In the genomic region with DNA sequence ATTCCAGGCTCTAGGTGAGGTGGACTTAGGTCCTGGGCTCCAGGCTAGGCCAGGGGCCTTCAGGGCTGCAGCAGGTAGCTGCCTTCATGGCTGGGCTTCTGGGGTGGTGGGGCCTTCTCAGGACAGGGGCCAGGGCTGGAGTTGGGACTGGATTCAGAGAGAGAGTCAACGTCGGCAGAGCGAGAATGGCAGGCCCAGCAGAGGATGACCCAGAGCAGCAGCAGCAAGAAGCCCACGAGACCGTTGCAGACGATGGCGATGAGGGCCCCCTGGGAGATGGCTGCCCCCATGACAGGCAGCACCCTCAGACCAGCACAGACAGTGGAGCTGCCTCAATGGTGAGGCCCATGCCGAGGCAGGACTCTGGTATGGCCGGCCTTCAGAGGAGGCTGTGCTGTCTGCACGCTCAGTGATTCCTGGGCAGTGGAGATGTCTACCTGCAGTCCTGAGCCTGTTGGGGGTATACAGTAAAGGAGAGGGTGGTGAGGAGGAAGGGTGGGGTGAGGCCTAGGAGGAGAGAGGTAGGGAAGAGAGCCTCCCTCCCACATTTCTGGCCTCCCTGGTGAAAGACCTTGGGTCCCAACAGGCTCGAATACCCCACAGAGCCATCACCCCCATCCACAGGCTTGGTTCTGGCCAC, we compare ENCODE assay signal across 26 cellular contexts. TPM values are rescaled to one million over a fixed set of nuclear protein-coding genes. Genes with fewer than 3 reads are reported as not detected.
A peak's percentile ranks its signal among the peaks of the same experiment; 100 is the strongest.
DNase-seq lines count a peak whose midpoint lies in the region; ATAC-seq and TF ChIP-seq lines count a peak whose summit lies in the region.
"Had no signal": no experiment of that assay in that cellular context is flagged by ENCODE, and none has a peak within 500 bp of the region (broad histone marks: within the 10 kb centered on the region; RNA-seq: fewer than 3 reads in every experiment).

No MANE protein-coding gene starts in this region.

- TF ChIP-seq CTCF in HCT116 (IDR thresholded peaks at IDR 0.05 in 2 of 3, conservative IDR thresholded peaks at IDR 0.05 in 1 of 3; ENCODE audit: borderline replicate concordance in 1 of 3, insufficient read depth in 1 of 3, low read depth in 2 of 3, low read length in 2 of 3) (no peak), dorsolateral prefrontal cortex (IDR thresholded peaks at IDR 0.05 in 54 of 56, conservative IDR thresholded peaks at IDR 0.05 in 2 of 56; ENCODE audit: low read depth in 1 of 56, partially characterized antibody in 56 of 56) (no peak), nephron (IDR thresholded peaks at IDR 0.05; ENCODE audit: unreplicated experiment in 3 of 3) (no peak)

- H3K4me2 ChIP-seq in BLaER1 treated with 17β-estradiol and CSF1 and Interleukin-3, amounts not matched to agents 10 nM and 100 nM, result peak overlapping the region; percentile 38 to 93 (median 86); a peak in 18 of 22 replicates
- H3K4me2 ChIP-seq in HCT116 (ENCODE audit: low read length), result peak overlapping the region; percentile 94; the same call in 1 of the 2 replicates

- POLR2A ChIA-PET in HCT116 (lab: Charles Lee), result no interaction called here

- H3K27me3 Mint-ChIP-seq in nephron (ENCODE audit: low read depth), result peaks cover 43% of the 10 kb centered on the region

- H3K9ac ChIP-seq in BLaER1 treated with 17β-estradiol and CSF1 and Interleukin-3, amounts not matched to agents 10 nM and 100 nM, result 0 out of 22 replicates have a peak overlapping the region, but pooled peaks of 1 of the 11 experiments have one; percentile 50
- H3K9ac ChIP-seq in HCT116 (ENCODE audit: low read length), result no peak overlapping the region

- H3K27me3 ChIP-seq in BLaER1 treated with 17β-estradiol and CSF1 and Interleukin-3, amounts not matched to agents 10 nM and 100 nM, result peaks cover 5 to 23% (median 12%) of the 10 kb centered on the region in 11 experiments; a peak in 15 of 22 replicates
- peaks cover 10% of the 10 kb centered on the region; the same call in 1 of the 2 replicates for H3K27me3 ChIP-seq in HCT116 (ENCODE audit: insufficient read depth, low read length)
- H3K27me3 ChIP-seq in dorsolateral prefrontal cortex, result no peaks in the 10 kb centered on the region
- H3K27me3 ChIP-seq in H7 (ENCODE audit: control insufficient read depth, insufficient read depth, low read length), result peaks cover 15% of the 10 kb centered on the region
- H3K27me3 ChIP-seq: body of pancreas, colonic mucosa had no signal

- H4K20me1 ChIP-seq in BLaER1 treated with 17β-estradiol and CSF1 and Interleukin-3, amounts not matched to agents 10 nM and 100 nM, result peaks cover 0 to 15% (median 0%) of the 10 kb centered on the region in 11 experiments; a peak in 6 of 22 replicates
- H4K20me1 ChIP-seq in HCT116 (ENCODE audit: insufficient read depth), result no peaks in the 10 kb centered on the region

- RAD21 ChIA-PET in HCT116 (lab: Charles Lee; ENCODE audit: low non-redundant PET in 1 of 2, low total read pairs in 2 of 2, uncharacterized antibody in 2 of 2, unreplicated experiment in 2 of 2), result no interaction called here

- TF ChIP-seq POLR2A in HCT116 (IDR thresholded peaks at IDR 0.05; ENCODE audit: borderline replicate concordance, extremely low read depth, insufficient read depth, insufficient read length), result no peak

- no peaks in the 10 kb centered on the region for H3K36me3 Mint-ChIP-seq in nephron (ENCODE audit: low read depth)
- H3K36me3 Mint-ChIP-seq: CD4-positive, alpha-beta memory T cell; stimulated activated memory B cell treated with anti-CD40 and anti-IgM and Interleukin-4, amounts not matched to agents 10 μg/mL and 1 μg/mL and 100 μg/mL, for 72 hours had no signal

- DNase-seq in HCT116 (ENCODE audit: low read depth, low spot score) (no peak), dorsolateral prefrontal cortex (no peak), H7 (no peak), hypothalamus (lab: John Stamatoyannopoulos, UW) (no peak)
- DNase-seq: activated CD4-positive, alpha-beta T cell treated with anti-CD3 and anti-CD28 coated beads, Interleukin-2, amount 10 ng/mL, durations not matched to agents 7 days and 5 days; activated naive CD8-positive, alpha-beta T cell treated with anti-CD3 and anti-CD28 coated beads, Interleukin-2, amount 50 U/mL, for 24 hours; colonic mucosa; GDM1; left colon; NCI-H1092; NCI-H1930; NCI-H69; psoas muscle; stimulated activated CD4-positive, alpha-beta T cell treated with anti-CD3 and anti-CD28 coated beads, Interleukin-2, amount 100 ng/mL, for 24 hours had no signal

- no peaks in the 10 kb centered on the region for H3K79me2 ChIP-seq in HCT116 (ENCODE audit: insufficient read depth, low read length)

- H3K4me1 Mint-ChIP-seq in nephron, result peaks cover 18% of the 10 kb centered on the region

- H3K9me3 Mint-ChIP-seq in nephron, result no peaks in the 10 kb centered on the region
- H3K9me3 Mint-ChIP-seq: activated CD4-positive, alpha-beta T cell treated with anti-CD3 and anti-CD28 coated beads, Interleukin-2, amount 10 ng/mL, durations not matched to agents 7 days and 5 days; activated naive CD8-positive, alpha-beta T cell treated with anti-CD3 and anti-CD28 coated beads, Interleukin-2, amount 50 U/mL, for 24 hours; activated T-helper 17 cell treated with anti-CD3 and anti-CD28 coated beads, Interleukin-2, amount 50 U/mL, for 72 hours; CD4-positive, alpha-beta memory T cell; stimulated activated memory B cell treated with anti-CD40 and anti-IgM and Interleukin-4, amounts not matched to agents 10 μg/mL and 1 μg/mL and 100 μg/mL, for 72 hours had no signal

- no peak overlapping the region for H3K27ac Mint-ChIP-seq in nephron
- H3K27ac Mint-ChIP-seq: activated CD4-positive, alpha-beta T cell treated with anti-CD3 and anti-CD28 coated beads, Interleukin-2, amount 10 ng/mL, durations not matched to agents 7 days and 5 days; stimulated activated memory B cell treated with anti-CD40 and anti-IgM and Interleukin-4, amounts not matched to agents 10 μg/mL and 1 μg/mL and 100 μg/mL, for 72 hours had no signal

- no peak overlapping the region; a peak in 1 of 20 replicates for H3K4me3 ChIP-seq in BLaER1 treated with 17β-estradiol and CSF1 and Interleukin-3, amounts not matched to agents 10 nM and 100 nM
- H3K4me3 ChIP-seq in HCT116 (replicated peaks in 1 of 2; ENCODE audit: low read depth in 1 of 2, low read length in 2 of 2) (no peak overlapping the region), dorsolateral prefrontal cortex (peak overlapping the region in 55 of 59 donors; percentile 41 to 79 (median 70)), H7 (ENCODE audit: insufficient read depth, low read depth, low read length) (no peak overlapping the region)
- H3K4me3 ChIP-seq: body of pancreas, colonic mucosa had no signal

- no peaks in the 10 kb centered on the region for H3K36me3 ChIP-seq in BLaER1 treated with 17β-estradiol and CSF1 and Interleukin-3, amounts not matched to agents 10 nM and 100 nM
- H3K36me3 ChIP-seq in HCT116 (ENCODE audit: control insufficient read depth in 1 of 2, insufficient read depth in 2 of 2, low read length in 2 of 2) (no peaks in the 10 kb centered on the region), H7 (replicated peaks; ENCODE audit: control insufficient read depth, insufficient read depth, low read length) (no peaks in the 10 kb centered on the region)
- H3K36me3 ChIP-seq: colonic mucosa, neutrophil had no signal

- no peak for ATAC-seq in HCT116
- ATAC-seq in HG02678 (IDR thresholded peaks at IDR 0.05; ENCODE audit: unreplicated experiment), result no peak
- ATAC-seq in GM21737 (IDR thresholded peaks at IDR 0.05; ENCODE audit: unreplicated experiment), result no peak
- ATAC-seq: activated naive CD8-positive, alpha-beta T cell treated with anti-CD3 and anti-CD28 coated beads, Interleukin-2, amount 50 U/mL, for 24 hours; activated T-helper 17 cell treated with anti-CD3 and anti-CD28 coated beads, Interleukin-2, amount 50 U/mL, for 72 hours; body of pancreas; left colon; psoas muscle; stimulated activated memory B cell treated with anti-CD40 and anti-IgM and Interleukin-4, amounts not matched to agents 10 μg/mL and 1 μg/mL and 100 μg/mL, for 72 hours had no signal

- CTCF ChIA-PET in HCT116 (lab: Charles Lee), result no interaction called here

- H3K9me2 ChIP-seq in HCT116 (ENCODE audit: insufficient read depth), result no peaks in the 10 kb centered on the region

- TF ChIP-seq RAD21 in HCT116 (IDR thresholded peaks at IDR 0.05; ENCODE audit: low read depth), result no peak

- BruUV-seq in HCT116 (replicated peaks; lab: Mats Ljungman, UMichigan), result no TSS peak

- no peaks in the 10 kb centered on the region for H3K9me3 ChIP-seq in BLaER1 treated with 17β-estradiol and CSF1 and Interleukin-3, amounts not matched to agents 10 nM and 100 nM (replicated peaks in 1 of 11)
- no peaks in the 10 kb centered on the region for H3K9me3 ChIP-seq in HCT116 (ENCODE audit: control insufficient read depth in 1 of 2, insufficient read depth in 1 of 2, low read depth in 1 of 2, low read length in 2 of 2)
- H3K9me3 ChIP-seq: body of pancreas, colonic mucosa, neutrophil, psoas muscle had no signal

- intact Hi-C loops in HCT116 (cut with micrococcal nuclease), result no loop called here
- intact Hi-C loops in dorsolateral prefrontal cortex (cut with DNase I), result loop anchor here in 1 of 2 donors (1.0 kb wide), 1 partner anchor 19 kb away; no protein-coding TSS in a partner anchor

- peak overlapping the region; percentile 35 to 53 (median 39) for H3K4me3 Mint-ChIP-seq in nephron

- H2AFZ ChIP-seq in HCT116 (ENCODE audit: low read depth, low read length, poor library complexity, severe bottlenecking), result no peak overlapping the region

- H3K27ac ChIP-seq in BLaER1 treated with 17β-estradiol and CSF1 and Interleukin-3, amounts not matched to agents 10 nM and 100 nM, result no peak overlapping the region
- H3K27ac ChIP-seq in HCT116 (ENCODE audit: low read depth, low read length), result no peak overlapping the region
- H3K27ac ChIP-seq in dorsolateral prefrontal cortex, result peak overlapping the region in 50 of 59 donors; percentile 28 to 94 (median 80)
- H3K27ac ChIP-seq: body of pancreas, colonic mucosa, neutrophil, psoas muscle, skin epidermis had no signal

- H3K4me1 ChIP-seq in BLaER1 treated with 17β-estradiol and CSF1 and Interleukin-3, amounts not matched to agents 10 nM and 100 nM, result peaks cover 54 to 70% (median 64%) of the 10 kb centered on the region in 10 experiments
- H3K4me1 ChIP-seq in HCT116 (ENCODE audit: control insufficient read depth in 1 of 2, insufficient read depth in 2 of 2, low read length in 2 of 2), result peaks cover 8 to 17% of the 10 kb centered on the region in 2 experiments; a peak in 3 of 4 replicates

TF ChIP-seq in HCT116, 20 proteins besides CTCF, POLR2A, EP300 and RAD21 (continues in another document):
- no peak for TF ChIP-seq EZH2 (IDR thresholded peaks at IDR 0.05)
- TF ChIP-seq SP1 (IDR thresholded peaks at IDR 0.05; ENCODE audit: low read depth), result no peak
- TF ChIP-seq CBX3 (IDR thresholded peaks at IDR 0.05; ENCODE audit: low read depth), result no peak
- no peak for TF ChIP-seq ZFX (IDR thresholded peaks at IDR 0.05)
- TF ChIP-seq SIN3A (IDR thresholded peaks at IDR 0.05; ENCODE audit: low read depth), result no peak

RNA-seq across cellular contexts. Expression of a gene that starts 1.3 kb away (rescaled TPM):
- total RNA-seq in HCT116 (2021; ENCODE audit: unreplicated experiment) (6.1 TPM), dorsolateral prefrontal cortex (100 to 1,000 TPM in 101 of 120 experiments, 10 to 100 TPM in 19; 56.2 to 336 (median 124) TPM)
- 2.8 and 4.4 TPM in 2 replicates for polyA plus RNA-seq in HCT116 (2012)
- total RNA-seq in H7 (2014; rRNA removed; shearing (Covaris generic)), result 33.3 and 35.1 TPM in 2 replicates
- total RNA-seq: activated CD4-positive, alpha-beta T cell treated with anti-CD3 and anti-CD28 coated beads, Interleukin-2, amount 10 ng/mL, durations not matched to agents 7 days and 5 days; activated T-helper 17 cell treated with anti-CD3 and anti-CD28 coated beads, Interleukin-2, amount 50 U/mL, for 72 hours; CD4-positive, alpha-beta memory T cell; fibroblast of lung had no signal
- polyA plus RNA-seq: AG04450, fibroblast of lung had no signal

Comparison
In these comparisons a context has a peak if more than half of its experiments do, and no peak if none do; other contexts are left out.
1. H3K27ac ChIP-seq: peak in dorsolateral prefrontal cortex (50 of 59); none in BLaER1 treated with 17β-estradiol and CSF1 and Interleukin-3, amounts not matched to agents 10 nM and 100 nM (0 of 11) and HCT116 (single experiment).
2. H3K4me3 ChIP-seq: peak in dorsolateral prefrontal cortex (55 of 59); none in BLaER1 treated with 17β-estradiol and CSF1 and Interleukin-3, amounts not matched to agents 10 nM and 100 nM (0 of 10), HCT116 (0 of 2) and H7 (single experiment).